8 cellular contexts compared by ENCODE assay signal in the genomic region with DNA sequence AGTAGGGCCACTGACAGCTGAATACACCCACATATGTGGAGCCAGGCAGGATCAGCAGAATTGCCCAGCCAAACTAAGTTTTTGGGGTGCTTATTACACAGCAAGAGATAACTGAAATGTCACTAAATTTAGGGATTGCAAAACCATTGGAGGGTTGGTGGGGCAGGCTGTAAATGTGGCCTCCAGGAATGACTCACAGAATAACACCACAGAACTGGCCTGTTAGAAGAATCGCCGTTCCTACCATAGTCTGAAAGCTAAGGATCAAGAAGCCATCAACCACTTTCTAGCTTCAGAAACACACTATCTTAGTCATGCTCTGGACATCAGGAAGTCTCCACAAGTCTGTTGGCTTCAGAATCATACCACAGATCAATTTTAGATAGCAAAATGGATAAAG. TPM values are rescaled to one million over a fixed set of nuclear protein-coding genes. Genes with fewer than 3 reads are reported as not detected.
DNase-seq lines count a peak whose midpoint lies in the region; ATAC-seq and TF ChIP-seq lines count a peak whose summit lies in the region.
"Not testable (repeated sequence)": the region's sequence is repeated elsewhere in the genome, so short reads cannot be mapped to it uniquely, and the experiment has no call there.
"Had no signal": no experiment of that assay in that cellular context is flagged by ENCODE, and none has a peak within 500 bp of the region (broad histone marks: within the 10 kb centered on the region; RNA-seq: fewer than 3 reads in every experiment).

No MANE protein-coding gene starts in this region.

- H3K36me3 Mint-ChIP-seq in activated T-helper 17 cell treated with anti-CD3 and anti-CD28 coated beads, Interleukin-2, amount 50 U/mL, for 72 hours (ENCODE audit: low read depth), result not testable (repeated sequence)

- not testable (repeated sequence) for H3K27ac Mint-ChIP-seq in activated T-helper 17 cell treated with anti-CD3 and anti-CD28 coated beads, Interleukin-2, amount 50 U/mL, for 72 hours

- H3K4me2 ChIP-seq in smooth muscle cell, result not testable (repeated sequence)

- intact Hi-C loops in left lung (cut with DNase I), result not testable (repeated sequence)

- not testable (repeated sequence) for H2AFZ ChIP-seq in smooth muscle cell (ENCODE audit: low read depth)

- DNase-seq in G401 (ENCODE audit: low spot score) (peak; percentile 11), MV-4-11 (lab: John Stamatoyannopoulos, UW) (peak; percentile 82), OCI-M1 (lab: John Stamatoyannopoulos, UW) (peak; percentile 31), brain microvascular endothelial cell (peak; percentile 30)
- DNase-seq in left lung; smooth muscle cell (lab: John Stamatoyannopoulos, UW; ENCODE audit: unreplicated experiment): not testable (repeated sequence)

- not testable (repeated sequence) for H3K9ac ChIP-seq in smooth muscle cell (ENCODE audit: low read depth)

- not testable (repeated sequence) for H3K4me1 Mint-ChIP-seq in activated T-helper 17 cell treated with anti-CD3 and anti-CD28 coated beads, Interleukin-2, amount 50 U/mL, for 72 hours

- not testable (repeated sequence) for H3K27me3 Mint-ChIP-seq in activated T-helper 17 cell treated with anti-CD3 and anti-CD28 coated beads, Interleukin-2, amount 50 U/mL, for 72 hours

- H3K9me3 ChIP-seq in left lung; smooth muscle cell (replicated peaks; ENCODE audit: low read depth): not testable (repeated sequence)

- H3F3A ChIP-seq in smooth muscle cell (ENCODE audit: low read depth), result not testable (repeated sequence)

- H3K79me2 ChIP-seq in smooth muscle cell (ENCODE audit: low read depth), result not testable (repeated sequence)

- H3K27me3 ChIP-seq in brain microvascular endothelial cell (replicated peaks); left lung; smooth muscle cell (ENCODE audit: low read depth): not testable (repeated sequence)

- H3K4me3 Mint-ChIP-seq in activated T-helper 17 cell treated with anti-CD3 and anti-CD28 coated beads, Interleukin-2, amount 50 U/mL, for 72 hours, result not testable (repeated sequence)

- not testable (repeated sequence) for H4K20me1 ChIP-seq in smooth muscle cell (ENCODE audit: low read depth)

- H3K4me1 ChIP-seq in left lung; smooth muscle cell (ENCODE audit: low read depth): not testable (repeated sequence)

- H3K9me3 Mint-ChIP-seq in activated T-helper 17 cell treated with anti-CD3 and anti-CD28 coated beads, Interleukin-2, amount 50 U/mL, for 72 hours, result not testable (repeated sequence)

- not testable (repeated sequence) for TF ChIP-seq CTCF in brain microvascular endothelial cell (IDR thresholded peaks at IDR 0.05; ENCODE audit: low read depth, low read length, missing control alignments); left lung (IDR thresholded peaks at IDR 0.05); smooth muscle cell (IDR thresholded peaks at IDR 0.05; ENCODE audit: borderline replicate concordance, insufficient read depth, poor library complexity, severe bottlenecking)

- not testable (repeated sequence) for H3K4me3 ChIP-seq in brain microvascular endothelial cell (ENCODE audit: low read depth, low read length); left lung; smooth muscle cell

- H3K27ac ChIP-seq in brain microvascular endothelial cell (peak overlapping the region; percentile 37), smooth muscle cell (ENCODE audit: low read depth) (peak overlapping the region; percentile 80)
- H3K27ac ChIP-seq in left lung, result not testable (repeated sequence)

- 14% methylated on average over 2 of the region's 2 CpGs for WGBS in smooth muscle cell (ENCODE audit: low lambda C conversion rate)

- not testable (repeated sequence) for H3K36me3 ChIP-seq in brain microvascular endothelial cell (replicated peaks); left lung; smooth muscle cell (ENCODE audit: low read depth)

- peak; percentile 31 for ATAC-seq in activated T-helper 17 cell treated with anti-CD3 and anti-CD28 coated beads, Interleukin-2, amount 50 U/mL, for 72 hours (replicated peaks)
- peak; percentile 15 for ATAC-seq in left lung

- in situ Hi-C loops in G401 (cut with HindIII; ENCODE audit: low sequenced_read_pairs); brain microvascular endothelial cell (cut with HindIII; ENCODE audit: low pct_ligation_motif_present, low sequenced_read_pairs): not testable (repeated sequence)

RNA-seq across cellular contexts. Expression of a gene that starts 24.0 kb away (rescaled TPM):
- 6.3 and 19.4 TPM in 2 replicates for total RNA-seq in G401 (2014; rRNA removed; shearing (Covaris generic))
- total RNA-seq in activated T-helper 17 cell treated with anti-CD3 and anti-CD28 coated beads, Interleukin-2, amount 50 U/mL, for 72 hours, result 10 to 100 TPM; 18.6 to 22.9 TPM
- total RNA-seq in left lung (1 to 10 TPM; 1.1 to 1.4 TPM), smooth muscle cell (1.7 and 2.6 TPM in 2 replicates)
- polyA plus RNA-seq in smooth muscle cell, result 0.70 and 1.6 TPM in 2 replicates
- total RNA-seq: CD4-positive, alpha-beta memory T cell had no signal

RNA-seq across cellular contexts. Expression of a gene that starts 24.7 kb away (rescaled TPM):
- total RNA-seq in G401 (2014; rRNA removed; shearing (Covaris generic)), result 6.8 and 14.8 TPM in 2 replicates
- 10 to 100 TPM; 18.7 to 27.6 TPM for total RNA-seq in activated T-helper 17 cell treated with anti-CD3 and anti-CD28 coated beads, Interleukin-2, amount 50 U/mL, for 72 hours
- 10 to 100 TPM; 23.4 to 28.1 TPM for total RNA-seq in left lung
- 14.7 and 18.1 TPM in 2 replicates for total RNA-seq in smooth muscle cell
- polyA plus RNA-seq in smooth muscle cell, result 10.4 and 11.3 TPM in 2 replicates
